In the genomic region with DNA sequence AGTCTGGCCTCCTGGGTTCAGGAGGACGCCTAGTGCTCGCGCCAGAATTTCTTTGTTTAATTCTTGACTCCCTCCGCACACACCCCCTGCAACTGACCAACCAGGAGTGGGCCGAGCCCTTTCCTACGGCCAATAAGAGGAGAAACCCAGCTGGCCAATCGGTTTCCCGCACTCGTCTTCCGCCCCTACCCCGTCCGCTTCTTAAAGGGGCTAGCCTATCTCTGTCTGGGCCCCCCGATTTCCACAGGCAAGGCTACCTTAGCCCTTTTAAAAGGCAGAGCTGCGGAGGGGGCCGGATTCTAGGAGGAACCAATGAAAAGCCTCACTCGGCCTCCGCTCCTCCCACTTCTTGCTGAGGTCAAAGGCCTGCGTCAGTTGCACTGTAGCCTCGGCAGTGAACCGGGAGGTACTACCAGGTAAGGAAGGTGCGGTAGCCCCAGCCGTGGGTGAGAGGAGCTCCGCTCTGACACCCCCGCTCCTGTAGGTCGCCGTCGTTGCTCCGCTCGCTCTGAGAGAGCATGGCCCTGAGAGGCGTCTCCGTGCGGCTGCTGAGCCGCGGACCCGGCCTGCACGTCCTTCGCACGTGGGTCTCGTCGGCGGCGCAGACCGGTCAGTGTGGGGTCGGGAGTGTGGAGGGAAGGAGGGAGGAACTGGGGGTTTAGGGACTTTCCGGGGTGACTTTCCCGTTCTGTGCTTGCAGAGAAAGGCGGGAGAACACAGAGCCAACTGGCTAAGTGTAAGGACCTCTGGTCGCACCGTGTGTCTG, we compare ENCODE assay signal across 1 cellular context.
TF ChIP-seq lines count a peak whose summit lies in the region.

A gene (plus strand): TSS at position 374 of the 766 bp plus-strand sequence. CDS start 145 bp downstream, at position 519.

TF ChIP-seq in GM12878, 131 proteins besides CTCF, POLR2A, EP300 and RAD21 (continued from another document and continues in another):
- TF ChIP-seq, protein P1, sequence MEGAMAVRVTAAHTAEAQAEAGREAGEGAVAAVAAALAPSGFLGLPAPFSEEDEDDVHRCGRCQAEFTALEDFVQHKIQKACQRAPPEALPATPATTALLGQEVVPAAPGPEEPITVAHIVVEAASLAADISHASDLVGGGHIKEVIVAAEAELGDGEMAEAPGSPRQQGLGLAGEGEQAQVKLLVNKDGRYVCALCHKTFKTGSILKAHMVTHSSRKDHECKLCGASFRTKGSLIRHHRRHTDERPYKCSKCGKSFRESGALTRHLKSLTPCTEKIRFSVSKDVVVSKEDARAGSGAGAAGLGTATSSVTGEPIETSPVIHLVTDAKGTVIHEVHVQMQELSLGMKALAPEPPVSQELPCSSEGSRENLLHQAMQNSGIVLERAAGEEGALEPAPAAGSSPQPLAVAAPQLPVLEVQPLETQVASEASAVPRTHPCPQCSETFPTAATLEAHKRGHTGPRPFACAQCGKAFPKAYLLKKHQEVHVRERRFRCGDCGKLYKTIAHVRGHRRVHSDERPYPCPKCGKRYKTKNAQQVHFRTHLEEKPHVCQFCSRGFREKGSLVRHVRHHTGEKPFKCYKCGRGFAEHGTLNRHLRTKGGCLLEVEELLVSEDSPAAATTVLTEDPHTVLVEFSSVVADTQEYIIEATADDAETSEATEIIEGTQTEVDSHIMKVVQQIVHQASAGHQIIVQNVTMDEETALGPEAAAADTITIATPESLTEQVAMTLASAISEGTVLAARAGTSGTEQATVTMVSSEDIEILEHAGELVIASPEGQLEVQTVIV (IDR thresholded peaks at IDR 0.05; ENCODE audit: borderline replicate concordance, partially characterized antibody), result peak; percentile 95
- TF ChIP-seq, protein P2, sequence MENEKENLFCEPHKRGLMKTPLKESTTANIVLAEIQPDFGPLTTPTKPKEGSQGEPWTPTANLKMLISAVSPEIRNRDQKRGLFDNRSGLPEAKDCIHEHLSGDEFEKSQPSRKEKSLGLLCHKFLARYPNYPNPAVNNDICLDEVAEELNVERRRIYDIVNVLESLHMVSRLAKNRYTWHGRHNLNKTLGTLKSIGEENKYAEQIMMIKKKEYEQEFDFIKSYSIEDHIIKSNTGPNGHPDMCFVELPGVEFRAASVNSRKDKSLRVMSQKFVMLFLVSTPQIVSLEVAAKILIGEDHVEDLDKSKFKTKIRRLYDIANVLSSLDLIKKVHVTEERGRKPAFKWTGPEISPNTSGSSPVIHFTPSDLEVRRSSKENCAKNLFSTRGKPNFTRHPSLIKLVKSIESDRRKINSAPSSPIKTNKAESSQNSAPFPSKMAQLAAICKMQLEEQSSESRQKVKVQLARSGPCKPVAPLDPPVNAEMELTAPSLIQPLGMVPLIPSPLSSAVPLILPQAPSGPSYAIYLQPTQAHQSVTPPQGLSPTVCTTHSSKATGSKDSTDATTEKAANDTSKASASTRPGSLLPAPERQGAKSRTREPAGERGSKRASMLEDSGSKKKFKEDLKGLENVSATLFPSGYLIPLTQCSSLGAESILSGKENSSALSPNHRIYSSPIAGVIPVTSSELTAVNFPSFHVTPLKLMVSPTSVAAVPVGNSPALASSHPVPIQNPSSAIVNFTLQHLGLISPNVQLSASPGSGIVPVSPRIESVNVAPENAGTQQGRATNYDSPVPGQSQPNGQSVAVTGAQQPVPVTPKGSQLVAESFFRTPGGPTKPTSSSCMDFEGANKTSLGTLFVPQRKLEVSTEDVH (IDR thresholded peaks at IDR 0.05; ENCODE audit: low read depth, partially characterized antibody), result peak; percentile 68
- TF ChIP-seq FOS (IDR thresholded peaks at IDR 0.05; ENCODE audit: borderline replicate concordance, extremely low read depth, insufficient read length) (peak; percentile 42), JUND (IDR thresholded peaks at IDR 0.05; ENCODE audit: low read depth, low read length) (peak; percentile 79; the same call in 1 of the 2 replicates), ZNF274 (IDR thresholded peaks at IDR 0.05; ENCODE audit: insufficient read depth, insufficient read length) (no peak), MEF2A (IDR thresholded peaks at IDR 0.05; ENCODE audit: insufficient read depth, low read depth, low read length) (0 out of 2 replicates have a peak, but pooled peaks have one; percentile 9), BACH1 (IDR thresholded peaks at IDR 0.05; ENCODE audit: borderline replicate concordance) (no peak), MXI1 (IDR thresholded peaks at IDR 0.05; ENCODE audit: low read depth, low read length) (peak; percentile 98), SIX5 (IDR thresholded peaks at IDR 0.05; ENCODE audit: low read depth, low read length, severe bottlenecking) (no peak), ZNF384 (IDR thresholded peaks at IDR 0.05; ENCODE audit: borderline replicate concordance, low read depth, low read length) (no peak), WRNIP1 (IDR thresholded peaks at IDR 0.05; ENCODE audit: borderline replicate concordance, low read depth, low read length) (no peak), NR2F1 (conservative IDR thresholded peaks at IDR 0.05) (peak; percentile 96), BHLHE40 (IDR thresholded peaks at IDR 0.05; ENCODE audit: borderline replicate concordance in 1 of 2, low read depth in 2 of 2, low read length in 1 of 2) (peak; percentile 28 to 87; a peak in 3 of 4 replicates), LARP7 (IDR thresholded peaks at IDR 0.05) (peak; percentile 74), STAT1 (conservative IDR thresholded peaks at IDR 0.05) (peak; percentile 73; the same call in 1 of the 2 replicates), TCF12 (IDR thresholded peaks at IDR 0.05; ENCODE audit: low read depth, low read length) (no peak), RUNX3 (IDR thresholded peaks at IDR 0.05; ENCODE audit: low read length) (peak; percentile 45; the same call in 1 of the 2 replicates), TAF1 (IDR thresholded peaks at IDR 0.05; ENCODE audit: borderline replicate concordance, low read depth, low read length) (peak; percentile 34; the same call in 1 of the 2 replicates), NFYA (IDR thresholded peaks at IDR 0.05; ENCODE audit: borderline replicate concordance, low read depth, low read length) (no peak), BMI1 (IDR thresholded peaks at IDR 0.05; ENCODE audit: borderline replicate concordance) (no peak), SMC3 (IDR thresholded peaks at IDR 0.05; ENCODE audit: borderline replicate concordance, low read length) (0 out of 2 replicates have a peak, but pooled peaks have one; percentile 4), SMARCA5 (IDR thresholded peaks at IDR 0.05) (no peak), IRF4 (IDR thresholded peaks at IDR 0.05; ENCODE audit: low read depth, low read length) (peak; percentile 40; the same call in 1 of the 2 replicates), POU2F2 (IDR thresholded peaks at IDR 0.05; ENCODE audit: borderline replicate concordance, low read depth, low read length) (no peak), SRF (IDR thresholded peaks at IDR 0.05; ENCODE audit: low read depth in 2 of 2, low read length in 2 of 2) (peak in 1 of 2 experiments; percentile 69; a peak in 1 of 4 replicates)
- TF ChIP-seq, protein P3, sequence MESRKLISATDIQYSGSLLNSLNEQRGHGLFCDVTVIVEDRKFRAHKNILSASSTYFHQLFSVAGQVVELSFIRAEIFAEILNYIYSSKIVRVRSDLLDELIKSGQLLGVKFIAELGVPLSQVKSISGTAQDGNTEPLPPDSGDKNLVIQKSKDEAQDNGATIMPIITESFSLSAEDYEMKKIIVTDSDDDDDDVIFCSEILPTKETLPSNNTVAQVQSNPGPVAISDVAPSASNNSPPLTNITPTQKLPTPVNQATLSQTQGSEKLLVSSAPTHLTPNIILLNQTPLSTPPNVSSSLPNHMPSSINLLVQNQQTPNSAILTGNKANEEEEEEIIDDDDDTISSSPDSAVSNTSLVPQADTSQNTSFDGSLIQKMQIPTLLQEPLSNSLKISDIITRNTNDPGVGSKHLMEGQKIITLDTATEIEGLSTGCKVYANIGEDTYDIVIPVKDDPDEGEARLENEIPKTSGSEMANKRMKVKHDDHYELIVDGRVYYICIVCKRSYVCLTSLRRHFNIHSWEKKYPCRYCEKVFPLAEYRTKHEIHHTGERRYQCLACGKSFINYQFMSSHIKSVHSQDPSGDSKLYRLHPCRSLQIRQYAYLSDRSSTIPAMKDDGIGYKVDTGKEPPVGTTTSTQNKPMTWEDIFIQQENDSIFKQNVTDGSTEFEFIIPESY (IDR thresholded peaks at IDR 0.05), result no peak
- TF ChIP-seq, protein P4, sequence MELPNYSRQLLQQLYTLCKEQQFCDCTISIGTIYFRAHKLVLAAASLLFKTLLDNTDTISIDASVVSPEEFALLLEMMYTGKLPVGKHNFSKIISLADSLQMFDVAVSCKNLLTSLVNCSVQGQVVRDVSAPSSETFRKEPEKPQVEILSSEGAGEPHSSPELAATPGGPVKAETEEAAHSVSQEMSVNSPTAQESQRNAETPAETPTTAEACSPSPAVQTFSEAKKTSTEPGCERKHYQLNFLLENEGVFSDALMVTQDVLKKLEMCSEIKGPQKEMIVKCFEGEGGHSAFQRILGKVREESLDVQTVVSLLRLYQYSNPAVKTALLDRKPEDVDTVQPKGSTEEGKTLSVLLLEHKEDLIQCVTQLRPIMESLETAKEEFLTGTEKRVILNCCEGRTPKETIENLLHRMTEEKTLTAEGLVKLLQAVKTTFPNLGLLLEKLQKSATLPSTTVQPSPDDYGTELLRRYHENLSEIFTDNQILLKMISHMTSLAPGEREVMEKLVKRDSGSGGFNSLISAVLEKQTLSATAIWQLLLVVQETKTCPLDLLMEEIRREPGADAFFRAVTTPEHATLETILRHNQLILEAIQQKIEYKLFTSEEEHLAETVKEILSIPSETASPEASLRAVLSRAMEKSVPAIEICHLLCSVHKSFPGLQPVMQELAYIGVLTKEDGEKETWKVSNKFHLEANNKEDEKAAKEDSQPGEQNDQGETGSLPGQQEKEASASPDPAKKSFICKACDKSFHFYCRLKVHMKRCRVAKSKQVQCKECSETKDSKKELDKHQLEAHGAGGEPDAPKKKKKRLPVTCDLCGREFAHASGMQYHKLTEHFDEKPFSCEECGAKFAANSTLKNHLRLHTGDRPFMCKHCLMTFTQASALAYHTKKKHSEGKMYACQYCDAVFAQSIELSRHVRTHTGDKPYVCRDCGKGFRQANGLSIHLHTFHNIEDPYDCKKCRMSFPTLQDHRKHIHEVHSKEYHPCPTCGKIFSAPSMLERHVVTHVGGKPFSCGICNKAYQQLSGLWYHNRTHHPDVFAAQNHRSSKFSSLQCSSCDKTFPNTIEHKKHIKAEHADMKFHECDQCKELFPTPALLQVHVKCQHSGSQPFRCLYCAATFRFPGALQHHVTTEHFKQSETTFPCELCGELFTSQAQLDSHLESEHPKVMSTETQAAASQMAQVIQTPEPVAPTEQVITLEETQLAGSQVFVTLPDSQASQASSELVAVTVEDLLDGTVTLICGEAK (IDR thresholded peaks at IDR 0.05; ENCODE audit: borderline replicate concordance), result peak; percentile 75; the same call in 1 of the 2 replicates
- TF ChIP-seq, protein P5, sequence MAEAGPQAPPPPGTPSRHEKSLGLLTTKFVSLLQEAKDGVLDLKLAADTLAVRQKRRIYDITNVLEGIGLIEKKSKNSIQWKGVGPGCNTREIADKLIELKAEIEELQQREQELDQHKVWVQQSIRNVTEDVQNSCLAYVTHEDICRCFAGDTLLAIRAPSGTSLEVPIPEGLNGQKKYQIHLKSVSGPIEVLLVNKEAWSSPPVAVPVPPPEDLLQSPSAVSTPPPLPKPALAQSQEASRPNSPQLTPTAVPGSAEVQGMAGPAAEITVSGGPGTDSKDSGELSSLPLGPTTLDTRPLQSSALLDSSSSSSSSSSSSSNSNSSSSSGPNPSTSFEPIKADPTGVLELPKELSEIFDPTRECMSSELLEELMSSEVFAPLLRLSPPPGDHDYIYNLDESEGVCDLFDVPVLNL (IDR thresholded peaks at IDR 0.05; ENCODE audit: low read depth, low read length), result peak; percentile 79; the same call in 1 of the 2 replicates
- TF ChIP-seq, protein P6, sequence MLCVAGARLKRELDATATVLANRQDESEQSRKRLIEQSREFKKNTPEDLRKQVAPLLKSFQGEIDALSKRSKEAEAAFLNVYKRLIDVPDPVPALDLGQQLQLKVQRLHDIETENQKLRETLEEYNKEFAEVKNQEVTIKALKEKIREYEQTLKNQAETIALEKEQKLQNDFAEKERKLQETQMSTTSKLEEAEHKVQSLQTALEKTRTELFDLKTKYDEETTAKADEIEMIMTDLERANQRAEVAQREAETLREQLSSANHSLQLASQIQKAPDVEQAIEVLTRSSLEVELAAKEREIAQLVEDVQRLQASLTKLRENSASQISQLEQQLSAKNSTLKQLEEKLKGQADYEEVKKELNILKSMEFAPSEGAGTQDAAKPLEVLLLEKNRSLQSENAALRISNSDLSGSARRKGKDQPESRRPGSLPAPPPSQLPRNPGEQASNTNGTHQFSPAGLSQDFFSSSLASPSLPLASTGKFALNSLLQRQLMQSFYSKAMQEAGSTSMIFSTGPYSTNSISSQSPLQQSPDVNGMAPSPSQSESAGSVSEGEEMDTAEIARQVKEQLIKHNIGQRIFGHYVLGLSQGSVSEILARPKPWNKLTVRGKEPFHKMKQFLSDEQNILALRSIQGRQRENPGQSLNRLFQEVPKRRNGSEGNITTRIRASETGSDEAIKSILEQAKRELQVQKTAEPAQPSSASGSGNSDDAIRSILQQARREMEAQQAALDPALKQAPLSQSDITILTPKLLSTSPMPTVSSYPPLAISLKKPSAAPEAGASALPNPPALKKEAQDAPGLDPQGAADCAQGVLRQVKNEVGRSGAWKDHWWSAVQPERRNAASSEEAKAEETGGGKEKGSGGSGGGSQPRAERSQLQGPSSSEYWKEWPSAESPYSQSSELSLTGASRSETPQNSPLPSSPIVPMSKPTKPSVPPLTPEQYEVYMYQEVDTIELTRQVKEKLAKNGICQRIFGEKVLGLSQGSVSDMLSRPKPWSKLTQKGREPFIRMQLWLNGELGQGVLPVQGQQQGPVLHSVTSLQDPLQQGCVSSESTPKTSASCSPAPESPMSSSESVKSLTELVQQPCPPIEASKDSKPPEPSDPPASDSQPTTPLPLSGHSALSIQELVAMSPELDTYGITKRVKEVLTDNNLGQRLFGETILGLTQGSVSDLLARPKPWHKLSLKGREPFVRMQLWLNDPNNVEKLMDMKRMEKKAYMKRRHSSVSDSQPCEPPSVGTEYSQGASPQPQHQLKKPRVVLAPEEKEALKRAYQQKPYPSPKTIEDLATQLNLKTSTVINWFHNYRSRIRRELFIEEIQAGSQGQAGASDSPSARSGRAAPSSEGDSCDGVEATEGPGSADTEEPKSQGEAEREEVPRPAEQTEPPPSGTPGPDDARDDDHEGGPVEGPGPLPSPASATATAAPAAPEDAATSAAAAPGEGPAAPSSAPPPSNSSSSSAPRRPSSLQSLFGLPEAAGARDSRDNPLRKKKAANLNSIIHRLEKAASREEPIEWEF (IDR thresholded peaks at IDR 0.05; ENCODE audit: insufficient replicate concordance, low read depth, low read length), result no peak
